In genomic region chr1:94093996-94094395, GRCh38 we compare ENCODE assay signal across 10 cellular contexts. TPM values are rescaled to one million over a fixed set of nuclear protein-coding genes. Genes with fewer than 3 reads are reported as not detected.
DNase-seq lines count a peak whose midpoint lies in the region; ATAC-seq and TF ChIP-seq lines count a peak whose summit lies in the region.
"Had no signal": no experiment of that assay in that cellular context is flagged by ENCODE, and none has a peak within 500 bp of the region (broad histone marks: within the 10 kb centered on the region; RNA-seq: fewer than 3 reads in every experiment).

No MANE protein-coding gene starts in this region.

- no peak overlapping the region for H3K4me3 Mint-ChIP-seq in progenitor cell of endocrine pancreas (ENCODE audit: low read depth)

- peaks cover 4% of the 10 kb centered on the region for H3K27me3 Mint-ChIP-seq in progenitor cell of endocrine pancreas

- no peak for ATAC-seq in HG03460 (IDR thresholded peaks at IDR 0.05; ENCODE audit: unreplicated experiment)

- no peak for TF ChIP-seq CTCF in progenitor cell of endocrine pancreas (IDR thresholded peaks at IDR 0.05; ENCODE audit: unreplicated experiment)

- peaks cover 17% of the 10 kb centered on the region for H3K4me1 Mint-ChIP-seq in progenitor cell of endocrine pancreas (ENCODE audit: low read depth)

- H3K27ac Mint-ChIP-seq in progenitor cell of endocrine pancreas = no peak overlapping the region

- DNase-seq in HK-2 (ENCODE audit: unreplicated experiment) (peak; percentile 6), brain pericyte (ENCODE audit: low read depth, low spot score) (peak; percentile 68), left kidney (ENCODE audit: low read depth, low spot score) (peak; percentile 61), smooth muscle cell of the brain vasculature (ENCODE audit: low read depth, low spot score) (peak; percentile 55), NCI-H2196 (lab: John Stamatoyannopoulos, UW; ENCODE audit: unreplicated experiment) (no peak), progenitor cell of endocrine pancreas (ENCODE audit: low spot score, unreplicated experiment) (no peak)
- no peak for DNase-seq in NK-92 treated with Interleukin-12 subunit alpha and Interleukin-12 subunit beta, amount 100 ng/mL, for 24 hours (lab: John Stamatoyannopoulos, UW)
- DNase-seq: activated CD4-positive, alpha-beta T cell treated with anti-CD3 and anti-CD28 coated beads for 1 hour; central memory CD4-positive, alpha-beta T cell had no signal

- no peaks in the 10 kb centered on the region for H3K9me3 Mint-ChIP-seq in progenitor cell of endocrine pancreas (ENCODE audit: low read depth)

- no peaks in the 10 kb centered on the region for H3K36me3 Mint-ChIP-seq in progenitor cell of endocrine pancreas (ENCODE audit: insufficient read depth)

RNA-seq across cellular contexts. Expression of gene ABCA4, which starts 27.0 kb away (rescaled TPM):
- 0.86 and 2.0 TPM in 2 replicates for total RNA-seq in progenitor cell of endocrine pancreas

Comparison
In these comparisons a context has a peak if more than half of its experiments do, and no peak if none do; other contexts are left out.
1. DNase-seq: peak in HK-2 (single experiment), brain pericyte (single experiment), left kidney (single experiment) and smooth muscle cell of the brain vasculature (single experiment); none in NCI-H2196 (single experiment), progenitor cell of endocrine pancreas (single experiment) and NK-92 treated with Interleukin-12 subunit alpha and Interleukin-12 subunit beta, amount 100 ng/mL, for 24 hours (single experiment).